17 cellular contexts compared by ENCODE assay signal in genomic region chr3:11482024-11482423, GRCh38.
DNase-seq lines count a peak whose midpoint lies in the region; ATAC-seq and TF ChIP-seq lines count a peak whose summit lies in the region.
"Had no signal": no experiment of that assay in that cellular context is flagged by ENCODE, and none has a peak within 500 bp of the region (broad histone marks: within the 10 kb centered on the region; RNA-seq: fewer than 3 reads in every experiment).

No MANE protein-coding gene starts in this region.

- no peak overlapping the region for H3K4me3 Mint-ChIP-seq in GM23338
- H3K4me3 Mint-ChIP-seq: activated CD4-positive, alpha-beta memory T cell treated with anti-CD3 and anti-CD28 coated beads, Interleukin-2, amount 10 ng/mL, durations not matched to agents 7 days and 5 days; H9 had no signal

- H3K27ac Mint-ChIP-seq in GM23338 = no peak overlapping the region
- H3K27ac Mint-ChIP-seq: activated CD4-positive, alpha-beta memory T cell treated with anti-CD3 and anti-CD28 coated beads, Interleukin-2, amount 10 ng/mL, durations not matched to agents 7 days and 5 days; H9 had no signal

- H3K27me3 ChIP-seq in heart right ventricle (no peaks in the 10 kb centered on the region), prostate gland (replicated peaks; ENCODE audit: insufficient read depth) (no peaks in the 10 kb centered on the region), GM23338 (ENCODE audit: insufficient read depth) (no peaks in the 10 kb centered on the region)

- intact Hi-C loops in Right ventricle myocardium inferior (cut with DNase I) (no loop called here), cardiac septum (cut with DNase I) (no loop called here), heart right ventricle (cut with DNase I) (no loop called here), prostate gland (cut with DNase I) (loop anchor here (5.0 kb wide), 1 partner anchor 160 kb away; the partner anchor contains the start of gene VGLL4)

- H3K36me3 ChIP-seq in heart right ventricle (no peaks in the 10 kb centered on the region), prostate gland (no peaks in the 10 kb centered on the region), GM23338 (ENCODE audit: insufficient read depth) (no peaks in the 10 kb centered on the region)

- WGBS in heart right ventricle, 2 donors = 58 to 77% methylated on average over 8 of the region's 8 CpGs
- WGBS in prostate gland = 65% methylated on average over 8 of the region's 8 CpGs

- no peak overlapping the region for H2AFZ ChIP-seq in GM23338

- H4K20me1 ChIP-seq in GM23338 (replicated peaks; ENCODE audit: insufficient read depth) = no peaks in the 10 kb centered on the region

- no peaks in the 10 kb centered on the region for H3K79me2 ChIP-seq in GM23338 (replicated peaks; ENCODE audit: insufficient read depth)

- peaks cover 13 to 49% (median 33%) of the 10 kb centered on the region in 9 donors for H3K4me1 ChIP-seq in heart right ventricle
- peaks cover 12% of the 10 kb centered on the region for H3K4me1 ChIP-seq in prostate gland (replicated peaks)
- H3K4me1 ChIP-seq in GM23338 (ENCODE audit: insufficient read depth) = peaks cover 12% of the 10 kb centered on the region

- ATAC-seq in Right ventricle myocardium inferior (peak; percentile 71), heart right ventricle (peak; percentile 36 to 85 (median 72)), GM23338 (no peak), GM21786 (IDR thresholded peaks at IDR 0.05; ENCODE audit: unreplicated experiment) (no peak)
- ATAC-seq: GM12878 had no signal

- no peak overlapping the region for H3K4me2 ChIP-seq in GM23338

- no peak for TF ChIP-seq POLR2A in prostate gland (IDR thresholded peaks at IDR 0.05)

- peaks cover 13% of the 10 kb centered on the region; the same call in 2 of the 3 replicates for H3K9me3 Mint-ChIP-seq in GM23338
- H3K9me3 Mint-ChIP-seq: activated CD4-positive, alpha-beta memory T cell treated with anti-CD3 and anti-CD28 coated beads, Interleukin-2, amount 10 ng/mL, durations not matched to agents 7 days and 5 days had no signal

- H3K9me3 ChIP-seq in heart right ventricle (peaks cover 0 to 10% (median 0%) of the 10 kb centered on the region in 11 donors), prostate gland (no peaks in the 10 kb centered on the region)

- DNase-seq in Right ventricle myocardium inferior (ENCODE audit: missing footprints) (peak; percentile 89), cardiac septum (ENCODE audit: low spot score) (no peak), heart right ventricle (peak; percentile 78 to 82), prostate gland (ENCODE audit: low spot score) (no peak), GM23338 (ENCODE audit: low spot score) (no peak), NCI-H146 (lab: John Stamatoyannopoulos, UW) (no peak), NOMO-1 treated with DMSO at 0.1 percent for 48 hours (lab: John Stamatoyannopoulos, UW; ENCODE audit: unreplicated experiment) (no peak)
- DNase-seq: activated CD4-positive, alpha-beta memory T cell treated with anti-CD3 and anti-CD28 coated beads, Interleukin-2, amount 10 ng/mL, durations not matched to agents 7 days and 5 days; activated naive CD4-positive, alpha-beta T cell; DMS53; H9; mammary epithelial cell; NCI-H1436 treated with DMSO at 0.1 percent for 48 hours; T-helper 2 cell; trophoblast cell had no signal

- no peaks in the 10 kb centered on the region for H3F3A ChIP-seq in GM23338 (replicated peaks; ENCODE audit: low read depth)

- H3K27ac ChIP-seq in heart right ventricle (peak overlapping the region; percentile 27 to 81 (median 66)), prostate gland (peak overlapping the region; percentile 61 to 66), GM23338 (ENCODE audit: low read depth) (no peak overlapping the region)

- TF ChIP-seq CTCF in heart right ventricle (IDR thresholded peaks at IDR 0.05) (no peak), prostate gland (IDR thresholded peaks at IDR 0.05) (no peak), GM23338 (conservative IDR thresholded peaks at IDR 0.05; ENCODE audit: low read depth in 2 of 2) (no peak)

- H3K36me3 Mint-ChIP-seq in GM23338 (ENCODE audit: low read depth) = no peaks in the 10 kb centered on the region; the same call in 1 of the 3 replicates

- no peaks in the 10 kb centered on the region for H3K9me2 ChIP-seq in GM23338 (ENCODE audit: insufficient read depth)

- no peaks in the 10 kb centered on the region for H3K27me3 Mint-ChIP-seq in GM23338 (ENCODE audit: insufficient read depth, low read depth, poor library complexity)
- H3K27me3 Mint-ChIP-seq: activated CD4-positive, alpha-beta memory T cell treated with anti-CD3 and anti-CD28 coated beads, Interleukin-2, amount 10 ng/mL, durations not matched to agents 7 days and 5 days had no signal

- peaks cover 17% of the 10 kb centered on the region for H3K4me1 Mint-ChIP-seq in GM23338

- H3K4me3 ChIP-seq in heart right ventricle (no peak overlapping the region), prostate gland (no peak overlapping the region), GM23338 (no peak overlapping the region)
- H3K4me3 ChIP-seq: GM12878 had no signal

TF ChIP-seq in GM23338, 12 proteins besides CTCF, POLR2A, EP300 and RAD21 (continues in another document):
- TF ChIP-seq REST (IDR thresholded peaks at IDR 0.05; ENCODE audit: unreplicated experiment) (no peak), EZH2phosphoT487 (IDR thresholded peaks at IDR 0.05; ENCODE audit: unreplicated experiment) (no peak), STAT1 (IDR thresholded peaks at IDR 0.05; ENCODE audit: unreplicated experiment) (no peak), CREB1 (CRISPR knock-in tag; IDR thresholded peaks at IDR 0.05; ENCODE audit: low read depth) (no peak), ZNF114 (CRISPR knock-in tag; IDR thresholded peaks at IDR 0.05) (no peak), JUNB (IDR thresholded peaks at IDR 0.05; ENCODE audit: unreplicated experiment) (no peak), EZH2 (IDR thresholded peaks at IDR 0.05; ENCODE audit: low read depth, unreplicated experiment) (no peak), ZNF331 (CRISPR knock-in tag; IDR thresholded peaks at IDR 0.05; ENCODE audit: low read depth) (no peak)

Comparison
In these comparisons a context has a peak if more than half of its experiments do, and no peak if none do; other contexts are left out.
1. DNase-seq: peak in Right ventricle myocardium inferior (single experiment) and heart right ventricle (2 of 2); none in cardiac septum (single experiment), prostate gland (single experiment), GM23338 (single experiment), NCI-H146 (single experiment) and NOMO-1 treated with DMSO at 0.1 percent for 48 hours (single experiment).
2. ATAC-seq: peak in Right ventricle myocardium inferior (single experiment) and heart right ventricle (8 of 8); none in GM23338 (single experiment) and GM21786 (single experiment).